22 cellular contexts compared by ENCODE assay signal in the genomic region with DNA sequence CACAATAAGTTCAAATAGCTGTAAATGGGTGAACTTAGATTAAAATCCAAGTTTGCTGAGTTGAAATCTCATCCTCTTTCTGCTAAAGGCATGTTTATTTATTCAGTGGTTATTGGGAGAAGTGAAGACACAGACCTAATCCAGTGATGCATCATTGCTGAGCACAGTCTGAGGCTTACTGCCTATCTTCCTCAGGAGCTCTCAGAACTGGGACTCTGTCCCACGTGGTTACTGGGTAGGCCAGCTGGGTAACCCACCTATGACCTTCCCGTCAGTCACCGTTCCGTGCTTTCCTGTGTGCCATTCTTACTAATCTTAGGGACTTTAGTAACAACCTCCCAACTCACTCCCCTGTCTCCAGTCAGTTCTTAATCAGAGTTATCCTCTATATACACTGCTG.
"Had no signal": no experiment of that assay in that cellular context is flagged by ENCODE, and none has a peak within 500 bp of the region (broad histone marks: within the 10 kb centered on the region; RNA-seq: fewer than 3 reads in every experiment).

No MANE protein-coding gene starts in this region.

- H3K27me3 Mint-ChIP-seq: activated CD4-positive, alpha-beta T cell treated with anti-CD3 and anti-CD28 coated beads, Interleukin-2, amount 10 ng/mL, durations not matched to agents 24 days and 14 days; activated CD8-positive, alpha-beta T cell treated with anti-CD3 and anti-CD28 coated beads for 36 hours; activated T-helper 17 cell treated with anti-CD3 and anti-CD28 coated beads, Interleukin-2, amount 50 U/mL, for 72 hours; stimulated activated memory B cell treated with anti-CD40 and anti-IgM and Interleukin-4, amounts not matched to agents 10 μg/mL and 1 μg/mL and 100 μg/mL, for 72 hours; type B pancreatic cell had no signal

- H3K4me1 Mint-ChIP-seq: activated CD4-positive, alpha-beta T cell treated with anti-CD3 and anti-CD28 coated beads, Interleukin-2, amount 10 ng/mL, durations not matched to agents 24 days and 14 days; activated T-helper 17 cell treated with anti-CD3 and anti-CD28 coated beads, Interleukin-2, amount 50 U/mL, for 72 hours; neural progenitor cell; stimulated activated memory B cell treated with anti-CD40 and anti-IgM and Interleukin-4, amounts not matched to agents 10 μg/mL and 1 μg/mL and 100 μg/mL, for 72 hours had no signal

- ATAC-seq: activated CD8-positive, alpha-beta T cell treated with anti-CD3 and anti-CD28 coated beads for 36 hours; activated T-helper 17 cell treated with anti-CD3 and anti-CD28 coated beads, Interleukin-2, amount 50 U/mL, for 72 hours; body of pancreas; gastrocnemius medialis; left ventricle myocardium superior; psoas muscle; sciatic nerve; stimulated activated memory B cell treated with anti-CD40 and anti-IgM and Interleukin-4, amounts not matched to agents 10 μg/mL and 1 μg/mL and 100 μg/mL, for 72 hours had no signal

- H3K4me3 Mint-ChIP-seq: activated CD4-positive, alpha-beta T cell treated with anti-CD3 and anti-CD28 coated beads, Interleukin-2, amount 10 ng/mL, durations not matched to agents 24 days and 14 days; activated CD8-positive, alpha-beta T cell treated with anti-CD3 and anti-CD28 coated beads for 36 hours; activated naive CD4-positive, alpha-beta T cell treated with anti-CD3 and anti-CD28 coated beads for 36 hours; activated T-helper 17 cell treated with anti-CD3 and anti-CD28 coated beads, Interleukin-2, amount 50 U/mL, for 72 hours; neural progenitor cell; stimulated activated memory B cell treated with anti-CD40 and anti-IgM and Interleukin-4, amounts not matched to agents 10 μg/mL and 1 μg/mL and 100 μg/mL, for 72 hours; type B pancreatic cell had no signal

- H3K27ac Mint-ChIP-seq: activated CD4-positive, alpha-beta T cell treated with anti-CD3 and anti-CD28 coated beads, Interleukin-2, amount 10 ng/mL, durations not matched to agents 24 days and 14 days; activated CD8-positive, alpha-beta T cell treated with anti-CD3 and anti-CD28 coated beads for 36 hours; activated naive CD4-positive, alpha-beta T cell treated with anti-CD3 and anti-CD28 coated beads for 36 hours; activated T-helper 17 cell treated with anti-CD3 and anti-CD28 coated beads, Interleukin-2, amount 50 U/mL, for 72 hours; neural progenitor cell; stimulated activated memory B cell treated with anti-CD40 and anti-IgM and Interleukin-4, amounts not matched to agents 10 μg/mL and 1 μg/mL and 100 μg/mL, for 72 hours; type B pancreatic cell had no signal

- DNase-seq: activated CD4-positive, alpha-beta T cell treated with anti-CD3 and anti-CD28 coated beads, Interleukin-2, amount 10 ng/mL, durations not matched to agents 24 days and 14 days; activated CD4-positive, CD25-positive, alpha-beta regulatory T cell; activated CD8-positive, alpha-beta T cell treated with anti-CD3 and anti-CD28 coated beads for 36 hours; activated naive CD4-positive, alpha-beta T cell treated with anti-CD3 and anti-CD28 coated beads for 36 hours; activated T-cell treated with anti-CD3 and anti-CD28 coated beads, Interleukin-2, amount 50 U/mL, for 1 hour; body of pancreas; caudate nucleus; dorsolateral prefrontal cortex; gastrocnemius medialis; head of caudate nucleus; kidney glomerular epithelial cell; left ventricle myocardium superior; ovary; psoas muscle; spleen; stimulated activated CD4-positive, alpha-beta T cell treated with anti-CD3 and anti-CD28 coated beads, Interleukin-4, amount 100 ng/mL, for 4 hours; testis had no signal

- H3K4me3 ChIP-seq: body of pancreas, dorsolateral prefrontal cortex, gastrocnemius medialis, neural progenitor cell, ovary, psoas muscle, spleen, testis had no signal

- H3K9me3 Mint-ChIP-seq: activated CD4-positive, alpha-beta T cell treated with anti-CD3 and anti-CD28 coated beads, Interleukin-2, amount 10 ng/mL, durations not matched to agents 24 days and 14 days; activated T-helper 17 cell treated with anti-CD3 and anti-CD28 coated beads, Interleukin-2, amount 50 U/mL, for 72 hours; neural progenitor cell; type B pancreatic cell had no signal

- H3K36me3 Mint-ChIP-seq: neural progenitor cell; stimulated activated memory B cell treated with anti-CD40 and anti-IgM and Interleukin-4, amounts not matched to agents 10 μg/mL and 1 μg/mL and 100 μg/mL, for 72 hours; type B pancreatic cell had no signal
